Comparison of ENCODE assay signal across 15 cellular contexts in the genomic region with DNA sequence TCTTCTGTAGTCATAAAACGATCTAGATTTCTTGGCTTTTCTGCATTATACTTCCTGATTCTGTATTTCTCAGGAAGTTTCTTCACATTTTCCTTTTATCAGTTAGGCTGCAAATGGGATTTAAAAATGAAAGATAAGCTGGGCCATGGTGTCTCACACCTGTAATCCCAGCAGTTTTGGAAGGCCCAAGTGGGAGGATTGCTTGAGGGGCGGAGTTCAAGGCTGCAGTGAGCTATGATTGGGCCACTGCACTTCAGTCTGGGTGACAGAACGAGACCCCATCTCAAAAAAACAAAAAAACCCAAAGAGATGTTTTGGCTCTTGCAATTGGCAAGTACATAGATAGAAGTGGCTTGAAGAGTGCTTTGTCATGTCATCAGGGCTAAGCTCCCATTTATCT.
"Had no signal": no experiment of that assay in that cellular context is flagged by ENCODE, and none has a peak within 500 bp of the region (broad histone marks: within the 10 kb centered on the region; RNA-seq: fewer than 3 reads in every experiment).

No MANE protein-coding gene starts in this region.

- H3K27me3 Mint-ChIP-seq: activated naive CD8-positive, alpha-beta T cell treated with anti-CD3 and anti-CD28 coated beads for 36 hours; type B pancreatic cell had no signal

- H3K9me3 Mint-ChIP-seq: activated naive CD8-positive, alpha-beta T cell treated with anti-CD3 and anti-CD28 coated beads for 36 hours; activated T-cell treated with anti-CD3 and anti-CD28 coated beads, Interleukin-2, amount 50 U/mL, for 4 hours; nephron; T-helper 1 cell treated with Interleukin-12 subunit alpha and Interleukin-12 subunit beta and Interleukin-4 antibody, amounts not matched to agents 30 μg/mL and 1 μg/mL, for 36 hours; type B pancreatic cell had no signal

- H3K27ac Mint-ChIP-seq: activated naive CD8-positive, alpha-beta T cell treated with anti-CD3 and anti-CD28 coated beads for 36 hours; nephron; T-helper 1 cell treated with Interleukin-12 subunit alpha and Interleukin-12 subunit beta and Interleukin-4 antibody, amounts not matched to agents 30 μg/mL and 1 μg/mL, for 36 hours; type B pancreatic cell had no signal

- H3K36me3 ChIP-seq: breast epithelium, sigmoid colon had no signal

- H3K27me3 ChIP-seq: breast epithelium, sigmoid colon had no signal

- H3K27ac ChIP-seq: breast epithelium, sigmoid colon had no signal

- H3K4me3 Mint-ChIP-seq: activated naive CD8-positive, alpha-beta T cell treated with anti-CD3 and anti-CD28 coated beads for 36 hours; activated T-cell treated with anti-CD3 and anti-CD28 coated beads, Interleukin-2, amount 50 U/mL, for 4 hours; T-helper 1 cell treated with Interleukin-12 subunit alpha and Interleukin-12 subunit beta and Interleukin-4 antibody, amounts not matched to agents 30 μg/mL and 1 μg/mL, for 36 hours; type B pancreatic cell had no signal

- DNase-seq: activated CD4-positive, alpha-beta T cell treated with anti-CD3 and anti-CD28 coated beads, Interleukin-2, amount 50 U/mL, for 48 hours; activated effector memory CD4-positive, alpha-beta T cell treated with anti-CD3 and anti-CD28 coated beads, Interleukin-2, amount 50 U/mL, for 16 hours; activated naive CD8-positive, alpha-beta T cell treated with anti-CD3 and anti-CD28 coated beads for 36 hours; activated T-cell treated with anti-CD3 and anti-CD28 coated beads, Interleukin-2, amount 50 U/mL, for 4 hours; foreskin melanocyte; head of caudate nucleus; left colon; sigmoid colon; stimulated activated CD4-positive, alpha-beta T cell treated with anti-CD3 and anti-CD28 coated beads, Interleukin-2, amount 100 ng/mL, for 24 hours had no signal

- FAIRE-seq: TTC549 had no signal

- ATAC-seq: activated CD4-positive, CD25-positive, alpha-beta regulatory T cell treated with anti-CD3 and anti-CD28 coated beads, Interleukin-2, amount 50 U/mL, for 24 hours; activated T-cell treated with anti-CD3 and anti-CD28 coated beads, Interleukin-2, amount 50 U/mL, for 4 hours; left colon had no signal

- H3K9me3 ChIP-seq: breast epithelium, sigmoid colon had no signal

- H3K4me3 ChIP-seq: breast epithelium, sigmoid colon had no signal
